ENCODE assay signal across 10 cellular contexts in the genomic region with DNA sequence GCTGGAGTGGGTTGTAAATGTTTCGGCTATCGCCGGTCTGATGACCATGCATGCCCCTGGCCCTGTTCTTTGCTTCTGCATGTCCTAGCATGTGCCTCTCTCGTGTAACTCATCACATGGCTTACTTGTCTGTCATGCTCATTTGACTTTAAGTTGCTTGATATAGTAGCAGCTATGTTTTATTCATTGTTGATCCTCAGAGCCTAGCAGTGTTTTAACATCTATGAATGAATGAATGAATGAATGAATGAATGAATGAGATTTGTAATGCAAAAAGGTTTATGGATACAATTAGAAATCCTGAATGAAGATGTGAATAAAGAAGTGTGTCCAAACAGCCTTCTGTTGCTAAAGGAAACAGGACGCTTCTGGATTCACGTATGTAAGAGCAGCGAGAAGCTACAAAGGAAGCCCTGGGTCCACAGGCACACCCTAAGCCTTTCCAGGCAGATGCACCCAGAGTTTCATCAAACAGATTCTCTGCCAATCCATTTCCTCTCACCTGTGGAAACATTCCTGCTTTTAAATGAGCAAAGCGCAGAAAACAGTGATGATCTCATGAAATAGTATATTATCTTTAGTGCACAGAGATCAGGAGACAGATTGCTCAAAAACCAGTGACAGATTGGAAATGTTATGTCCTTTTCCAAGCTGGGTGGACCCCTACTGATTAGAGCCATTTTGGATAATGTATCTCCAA. TPM values are rescaled to one million over a fixed set of nuclear protein-coding genes. Genes with fewer than 3 reads are reported as not detected.
A peak's percentile ranks its signal among the peaks of the same experiment; 100 is the strongest.
DNase-seq lines count a peak whose midpoint lies in the region; FAIRE-seq and TF ChIP-seq lines count a peak whose summit lies in the region.
"Had no signal": no experiment of that assay in that cellular context is flagged by ENCODE, and none has a peak within 500 bp of the region (broad histone marks: within the 10 kb centered on the region; RNA-seq: fewer than 3 reads in every experiment).

No MANE protein-coding gene starts in this region.

- no peak overlapping the region for H4K91ac ChIP-seq in H1 (replicated peaks; ENCODE audit: insufficient read length, low read length)

- no peak for TF ChIP-seq EP300 in H1 (IDR thresholded peaks at IDR 0.05; ENCODE audit: borderline replicate concordance in 1 of 2, low read depth in 2 of 2, low read length in 2 of 2)

- H3K56ac ChIP-seq in H1 (replicated peaks; ENCODE audit: insufficient read length, low read depth, low read length), result no peak overlapping the region

- H3K27me3 ChIP-seq in NT2/D1 (ENCODE audit: insufficient read depth, insufficient read length) (peaks cover 13% of the 10 kb centered on the region), H1 (replicated peaks in 1 of 4; ENCODE audit: control insufficient read depth in 3 of 4, extremely low read depth in 1 of 4, insufficient read depth in 3 of 4, low read length in 3 of 4) (no peaks in the 10 kb centered on the region), parathyroid adenoma (ENCODE audit: control insufficient read depth, insufficient read depth, low read length) (no peaks in the 10 kb centered on the region)

- CTCF ChIA-PET in H1 (lab: Charles Lee; ENCODE audit: partially characterized antibody), result interaction anchor here (0.6 to 6.0 kb wide), 17 partner anchors 12 to 510 kb away, joined by 3 to 69 read pairs (median 7); no protein-coding TSS in a partner anchor

- no peaks in the 10 kb centered on the region for H4K20me1 ChIP-seq in H1 (replicated peaks in 1 of 2; ENCODE audit: control insufficient read depth in 1 of 2, insufficient read depth in 2 of 2, low read length in 2 of 2)

- H2BK120ac ChIP-seq in H1 (replicated peaks; ENCODE audit: low read depth, low read length), result peak overlapping the region; percentile 33

- DNase-seq in DMS79 treated with DMSO at 0.1 percent for 48 hours (lab: John Stamatoyannopoulos, UW), result peak; percentile 89
- no peak for DNase-seq in NT2/D1 (ENCODE audit: low read depth, low spot score)
- no peak for DNase-seq in H1 (ENCODE audit: low read depth in 1 of 2, low spot score in 2 of 2)
- DNase-seq in cortex of kidney (lab: John Stamatoyannopoulos, UW), result no peak
- DNase-seq in hippocampal formation (lab: John Stamatoyannopoulos, UW), result no peak
- DNase-seq in 8988T, result no peak
- DNase-seq in Ammon's horn (ENCODE audit: low spot score), result no peak
- DNase-seq: HCEC 1CT had no signal

- no peak overlapping the region for H3K14ac ChIP-seq in H1 (ENCODE audit: insufficient read length)

- H2AFZ ChIP-seq in H1 (ENCODE audit: low read length), result peak overlapping the region; percentile 91; the same call in 1 of the 2 replicates
- peak overlapping the region; percentile 94 for H2AFZ ChIP-seq in parathyroid adenoma

- H3K36me3 ChIP-seq in NT2/D1 (ENCODE audit: insufficient read depth, insufficient read length, low read length), result no peaks in the 10 kb centered on the region
- H3K36me3 ChIP-seq in H1 (ENCODE audit: control insufficient read depth in 2 of 4, insufficient read depth in 4 of 4, low read length in 3 of 4), result no peaks in the 10 kb centered on the region
- H3K36me3 ChIP-seq in parathyroid adenoma (ENCODE audit: control insufficient read depth, insufficient read depth, low read length), result no peaks in the 10 kb centered on the region

- peak overlapping the region; percentile 83; the same call in 1 of the 2 replicates for H2BK15ac ChIP-seq in H1 (ENCODE audit: low read length)

- H4K8ac ChIP-seq in H1 (ENCODE audit: extremely low read depth, insufficient read depth, low read length), result no peak overlapping the region

- H3K4ac ChIP-seq in H1 (replicated peaks; ENCODE audit: insufficient read length, low read depth, low read length), result no peak overlapping the region

- H3K18ac ChIP-seq in H1 (ENCODE audit: extremely low read depth, low read length), result peak overlapping the region; percentile 34; the same call in 1 of the 2 replicates

- no peak overlapping the region for H2AK5ac ChIP-seq in H1 (ENCODE audit: low read depth, low read length)

- no peak for TF ChIP-seq RAD21 in H1 (IDR thresholded peaks at IDR 0.05 in 1 of 2, conservative IDR thresholded peaks at IDR 0.05 in 1 of 2; ENCODE audit: low read depth in 2 of 2, low read length in 2 of 2)

- H3K4me3 ChIP-seq in NT2/D1 (ENCODE audit: insufficient read length, low read depth) (peak overlapping the region; percentile 45), H1 (ENCODE audit: extremely low read depth in 1 of 4, insufficient read depth in 2 of 4, low read depth in 3 of 4, low read length in 4 of 4) (peak overlapping the region in 1 of 4 experiments; percentile 72; a peak in 3 of 8 replicates), parathyroid adenoma (ENCODE audit: low read depth, low read length) (no peak overlapping the region)

- H3K79me2 ChIP-seq in H1 (ENCODE audit: control insufficient read depth in 1 of 2, insufficient read depth in 2 of 2, low read length in 2 of 2) (no peaks in the 10 kb centered on the region), parathyroid adenoma (no peaks in the 10 kb centered on the region)

- POLR2A ChIA-PET in H1 (lab: Charles Lee; ENCODE audit: partially characterized antibody), result interaction anchor here (6.0 kb wide), 1 partner anchor 11 kb away, joined by 44 read pairs; no protein-coding TSS in a partner anchor

- H3K23me2 ChIP-seq in H1 (ENCODE audit: low read depth, low read length), result peaks cover 9% of the 10 kb centered on the region; the same call in 1 of the 2 replicates

- peak overlapping the region; percentile 77 to 90; a peak in 3 of 4 replicates for H3K4me2 ChIP-seq in H1 (ENCODE audit: insufficient read depth in 1 of 2, low read depth in 2 of 2, low read length in 2 of 2)
- H3K4me2 ChIP-seq in parathyroid adenoma (ENCODE audit: low read length), result no peak overlapping the region

- H3K4me1 ChIP-seq in NT2/D1 (ENCODE audit: insufficient read depth, insufficient read length) (peaks cover 7% of the 10 kb centered on the region), H1 (replicated peaks in 1 of 4; ENCODE audit: control insufficient read depth in 3 of 4, insufficient read depth in 4 of 4, low read length in 3 of 4) (peaks cover 5 to 21% (median 14%) of the 10 kb centered on the region in 4 experiments; a peak in 6 of 7 replicates), parathyroid adenoma (peaks cover 20% of the 10 kb centered on the region)

- peak overlapping the region; percentile 13; the same call in 1 of the 2 replicates for H2BK20ac ChIP-seq in H1 (ENCODE audit: low read length)

- no peaks in the 10 kb centered on the region for H3K9me3 ChIP-seq in NT2/D1 (ENCODE audit: insufficient read depth, low read length)
- H3K9me3 ChIP-seq in H1 (ENCODE audit: insufficient read depth in 2 of 2, low read depth in 1 of 2, low read length in 1 of 2), result no peaks in the 10 kb centered on the region
- no peaks in the 10 kb centered on the region for H3K9me3 ChIP-seq in parathyroid adenoma (ENCODE audit: control insufficient read depth, low read length)

- 0 out of 2 replicates have a peak overlapping the region, but pooled peaks have one; percentile 22 for H2BK5ac ChIP-seq in H1 (ENCODE audit: low read depth, low read length)

- no peaks in the 10 kb centered on the region for H3K79me1 ChIP-seq in H1 (ENCODE audit: low read depth, low read length)

- no peak for FAIRE-seq in H1 (lab: Jason Lieb, UNC)

- H2BK12ac ChIP-seq in H1 (ENCODE audit: low read depth, low read length), result peak overlapping the region; percentile 42

- no peak overlapping the region for H3K23ac ChIP-seq in H1 (ENCODE audit: insufficient read length)

- no peak for TF ChIP-seq POLR2A in H1 (IDR thresholded peaks at IDR 0.05; ENCODE audit: control extremely low read depth in 1 of 2, low read depth in 2 of 2, low read length in 2 of 2)

- TF ChIP-seq CTCF in H1 (IDR thresholded peaks at IDR 0.05; ENCODE audit: control extremely low read depth in 1 of 3, insufficient read depth in 1 of 3, low read depth in 1 of 3, low read length in 3 of 3) (no peak), parathyroid adenoma (IDR thresholded peaks at IDR 0.05) (no peak)

- H4K5ac ChIP-seq in H1 (ENCODE audit: insufficient read length, low read depth, low read length), result no peak overlapping the region

- 90% methylated on average over 8 of the region's 8 CpGs; no CpG with 5 or more reads in 1 of the 2 experiments for WGBS in H1 (ENCODE audit: extremely low coverage in 1 of 2, insufficient coverage in 1 of 2, insufficient read length in 1 of 2, insufficient replicate concordance in 2 of 2, low coverage in 1 of 2, low lambda C conversion rate in 2 of 2, missing lambda C conversion rate in 1 of 2), 2 experiments

- H3K9ac ChIP-seq in NT2/D1 (ENCODE audit: insufficient read length, low read depth), result peak overlapping the region; percentile 80
- H3K9ac ChIP-seq in H1 (replicated peaks in 1 of 4; ENCODE audit: extremely low read depth in 1 of 4, low read depth in 3 of 4, low read length in 3 of 4), result peak overlapping the region in 1 of 4 experiments; percentile 63; a peak in 2 of 7 replicates
- no peak overlapping the region for H3K9ac ChIP-seq in parathyroid adenoma

- H3K27ac ChIP-seq in H1 (ENCODE audit: low read depth, low read length) (no peak overlapping the region), parathyroid adenoma (peak overlapping the region; percentile 88)

RNA-seq across cellular contexts. Expression of a gene that starts 3.4 kb away (rescaled TPM):
- 0.89 and 1.3 TPM in 2 replicates for total RNA-seq in H1 (2021; fragmentation: NEBNext Ultra II Directional; extraction: Animal tissue kit (Norgen Biotek cat#: 25700))
- polyA plus RNA-seq in H1 (2011; rRNA removed), result 1.3 and 1.4 TPM in 2 replicates
- 1.1 TPM for polyA plus RNA-seq in H1 (2011; cell fraction: cytosol; rRNA removed)
- polyA plus RNA-seq in H1 (2011; cell fraction: nucleus; rRNA removed), result 0.91 TPM
- 0.88 to 1.2 TPM (median 1.0 TPM) in 4 replicates for polyA plus RNA-seq in H1 (2012, experiment 1 of 2)
- polyA plus RNA-seq in H1 (2012, experiment 2 of 2), result 0.41 TPM
- polyA plus RNA-seq in H1 (2013, experiment 1 of 2), result 0.51 TPM
- 0.63 TPM for polyA plus RNA-seq in H1 (2013, experiment 2 of 2)
- 0.73 and 1.1 TPM in 2 replicates for polyA minus RNA-seq in H1 (2011; rRNA and poly(A)+ RNA removed)
- 0.95 TPM for polyA minus RNA-seq in H1 (2011; cell fraction: cytosol; rRNA and poly(A)+ RNA removed)
- 1.00 TPM for polyA minus RNA-seq in H1 (2011; cell fraction: nucleus; rRNA and poly(A)+ RNA removed)
- total RNA-seq: activated CD8-positive, alpha-beta memory T cell treated with anti-CD3 and anti-CD28 coated beads for 36 hours had no signal

RNA-seq across cellular contexts. Expression of a gene that starts 55.9 kb away (rescaled TPM):
- 26.1 and 29.1 TPM in 2 replicates for total RNA-seq in H1 (2021; fragmentation: NEBNext Ultra II Directional; extraction: Animal tissue kit (Norgen Biotek cat#: 25700))
- polyA plus RNA-seq in H1 (2011; rRNA removed), result 10.6 and 12.5 TPM in 2 replicates
- polyA plus RNA-seq in H1 (2011; cell fraction: cytosol; rRNA removed), result 14.3 TPM
- 14.0 TPM for polyA plus RNA-seq in H1 (2011; cell fraction: nucleus; rRNA removed)
- 17.3 to 20.9 TPM (median 20.0 TPM) in 4 replicates for polyA plus RNA-seq in H1 (2012, experiment 1 of 2)
- 3.6 TPM for polyA plus RNA-seq in H1 (2012, experiment 2 of 2)
- 23.6 TPM for polyA plus RNA-seq in H1 (2013, experiment 1 of 2)
- polyA plus RNA-seq in H1 (2013, experiment 2 of 2), result 21.9 TPM
- polyA minus RNA-seq in H1 (2011; rRNA and poly(A)+ RNA removed), result 72.0 and 78.7 TPM in 2 replicates
- 24.0 TPM for polyA minus RNA-seq in H1 (2011; cell fraction: cytosol; rRNA and poly(A)+ RNA removed)
- polyA minus RNA-seq in H1 (2011; cell fraction: nucleus; rRNA and poly(A)+ RNA removed), result 35.1 TPM
